26 cellular contexts compared by ENCODE assay signal in genomic region chr20:59371429-59371828, GRCh38.
"Had no signal": no experiment of that assay in that cellular context is flagged by ENCODE, and none has a peak within 500 bp of the region (broad histone marks: within the 10 kb centered on the region; RNA-seq: fewer than 3 reads in every experiment).

No MANE protein-coding gene starts in this region.

- H3K9me3 ChIP-seq: esophagus squamous epithelium, heart right ventricle, left ventricle myocardium inferior, ovary, psoas muscle, suprapubic skin, thyroid gland had no signal

- H3K27ac ChIP-seq: epithelial cell of prostate, esophagus squamous epithelium, heart right ventricle, left ventricle myocardium inferior, ovary, psoas muscle, skin epidermis, suprapubic skin, thyroid gland had no signal

- DNase-seq: effector CD8-positive, alpha-beta T cell; endodermal cell; esophagus squamous epithelium; foreskin melanocyte; glutamatergic neuron; heart right ventricle; hippocampal formation; left cardiac atrium; left ventricle myocardium inferior; natural killer cell; occipital lobe; ovary; posterior cingulate gyrus; psoas muscle; right cardiac atrium; stimulated activated CD4-positive, alpha-beta T cell treated with anti-CD3 and anti-CD28 coated beads, Interleukin-15, amount 100 ng/mL, for 24 hours; stimulated activated CD4-positive, alpha-beta T cell treated with anti-CD3 and anti-CD28 coated beads, Interleukin-2, amount 100 ng/mL, for 48 hours; stimulated activated naive B cell treated with anti-CD40 and anti-IgM and Interleukin-4, amounts not matched to agents 10 μg/mL and 1 μg/mL and 100 μg/mL, for 72 hours; trophoblast cell had no signal

- H3K36me3 ChIP-seq: esophagus squamous epithelium, heart right ventricle, left ventricle myocardium inferior, ovary, suprapubic skin, thyroid gland had no signal

- FAIRE-seq: colon, islet of Langerhans had no signal

- H3K27me3 ChIP-seq: ovary, thyroid gland had no signal

- H3K4me3 ChIP-seq: esophagus squamous epithelium, heart right ventricle, left ventricle myocardium inferior, lung, ovary, psoas muscle, skin epidermis, suprapubic skin, thyroid gland had no signal

- H3K4me1 ChIP-seq: heart right ventricle, left ventricle myocardium inferior, psoas muscle, suprapubic skin had no signal

- ATAC-seq: heart right ventricle; left cardiac atrium; natural killer cell; psoas muscle; stimulated activated naive B cell treated with anti-CD40 and anti-IgM and Interleukin-4, amounts not matched to agents 10 μg/mL and 1 μg/mL and 100 μg/mL, for 72 hours had no signal
